In genomic region chr17:73826181-73826871, GRCh38 we compare ENCODE assay signal across 18 cellular contexts.
"Had no signal": no experiment of that assay in that cellular context is flagged by ENCODE, and none has a peak within 500 bp of the region (broad histone marks: within the 10 kb centered on the region; RNA-seq: fewer than 3 reads in every experiment).

No MANE protein-coding gene starts in this region.

- H3K27ac Mint-ChIP-seq: activated B cell treated with CpG ODN at 0.5 μM for 24 hours; T-helper 2 cell treated with Interferon-gamma antibody and Interleukin-4, amounts not matched to agents 5 μg/mL and 100 μg/mL, for 36 hours had no signal

- H3K4me3 Mint-ChIP-seq: activated B cell treated with CpG ODN at 0.5 μM for 24 hours; neural crest cell; T-helper 2 cell treated with Interferon-gamma antibody and Interleukin-4, amounts not matched to agents 5 μg/mL and 100 μg/mL, for 36 hours had no signal

- H3K4me1 Mint-ChIP-seq: activated B cell treated with CpG ODN at 0.5 μM for 24 hours had no signal

- DNase-seq: activated B cell treated with CpG ODN at 0.5 μM for 24 hours; activated CD4-positive, alpha-beta T cell treated with anti-CD3 and anti-CD28 coated beads, Interleukin-2, amount 50 U/mL, for 4 hours; activated effector memory CD4-positive, alpha-beta T cell treated with anti-CD3 and anti-CD28 coated beads, Interleukin-2, amount 50 U/mL, for 16 hours; activated naive CD4-positive, alpha-beta T cell treated with anti-CD3 and anti-CD28 coated beads, Interleukin-2, amount 50 U/mL, for 16 hours; colonic mucosa; effector CD8-positive, alpha-beta T cell; erythroblast; gastrocnemius medialis; left colon; mammary epithelial cell; occipital lobe; psoas muscle; stimulated activated CD4-positive, alpha-beta T cell treated with anti-CD3 and anti-CD28 coated beads, Interleukin-1b, Interleukin-23, amount 100 ng/mL, for 48 hours; stimulated activated CD4-positive, alpha-beta T cell treated with anti-CD3 and anti-CD28 coated beads, Interleukin-4, amount 100 ng/mL, for 4 hours; stimulated activated CD8-positive, alpha-beta memory T cell treated with anti-CD3 and anti-CD28 coated beads, Interleukin-4, amount 100 ng/mL, for 48 hours; stimulated activated naive CD4-positive, alpha-beta T cell had no signal

- ATAC-seq: gastrocnemius medialis, left colon, psoas muscle had no signal

- H3K9me3 Mint-ChIP-seq: activated B cell treated with CpG ODN at 0.5 μM for 24 hours; neural crest cell; T-helper 2 cell treated with Interferon-gamma antibody and Interleukin-4, amounts not matched to agents 5 μg/mL and 100 μg/mL, for 36 hours had no signal
